ENCODE assay signal across 1 cellular context in genomic region chr7:66281678-66282593, GRCh38.
TF ChIP-seq lines count a peak whose summit lies in the region.

No MANE protein-coding gene starts in this region.

TF ChIP-seq in K562, 482 proteins besides CTCF, POLR2A, EP300 and RAD21 (continued from another document and continues in another):
- TF ChIP-seq E2F3 (CRISPR knock-in tag; IDR thresholded peaks at IDR 0.05): no peak
- no peak for TF ChIP-seq ZNF436 (CRISPR knock-in tag; IDR thresholded peaks at IDR 0.05)
- peak; percentile 33; the same call in 1 of the 2 replicates for TF ChIP-seq ZNF79 (CRISPR knock-in tag; IDR thresholded peaks at IDR 0.05; ENCODE audit: low read depth)
- no peak for TF ChIP-seq POLR2B (IDR thresholded peaks at IDR 0.05; ENCODE audit: low read depth, partially characterized antibody)
- TF ChIP-seq, protein P1, sequence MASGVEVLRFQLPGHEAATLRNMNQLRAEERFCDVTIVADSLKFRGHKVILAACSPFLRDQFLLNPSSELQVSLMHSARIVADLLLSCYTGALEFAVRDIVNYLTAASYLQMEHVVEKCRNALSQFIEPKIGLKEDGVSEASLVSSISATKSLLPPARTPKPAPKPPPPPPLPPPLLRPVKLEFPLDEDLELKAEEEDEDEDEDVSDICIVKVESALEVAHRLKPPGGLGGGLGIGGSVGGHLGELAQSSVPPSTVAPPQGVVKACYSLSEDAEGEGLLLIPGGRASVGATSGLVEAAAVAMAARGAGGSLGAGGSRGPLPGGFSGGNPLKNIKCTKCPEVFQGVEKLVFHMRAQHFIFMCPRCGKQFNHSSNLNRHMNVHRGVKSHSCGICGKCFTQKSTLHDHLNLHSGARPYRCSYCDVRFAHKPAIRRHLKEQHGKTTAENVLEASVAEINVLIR (CRISPR knock-in tag; IDR thresholded peaks at IDR 0.05): no peak
- TF ChIP-seq BACH1 (tag; IDR thresholded peaks at IDR 0.05): peak; percentile 96
- TF ChIP-seq, protein P2, sequence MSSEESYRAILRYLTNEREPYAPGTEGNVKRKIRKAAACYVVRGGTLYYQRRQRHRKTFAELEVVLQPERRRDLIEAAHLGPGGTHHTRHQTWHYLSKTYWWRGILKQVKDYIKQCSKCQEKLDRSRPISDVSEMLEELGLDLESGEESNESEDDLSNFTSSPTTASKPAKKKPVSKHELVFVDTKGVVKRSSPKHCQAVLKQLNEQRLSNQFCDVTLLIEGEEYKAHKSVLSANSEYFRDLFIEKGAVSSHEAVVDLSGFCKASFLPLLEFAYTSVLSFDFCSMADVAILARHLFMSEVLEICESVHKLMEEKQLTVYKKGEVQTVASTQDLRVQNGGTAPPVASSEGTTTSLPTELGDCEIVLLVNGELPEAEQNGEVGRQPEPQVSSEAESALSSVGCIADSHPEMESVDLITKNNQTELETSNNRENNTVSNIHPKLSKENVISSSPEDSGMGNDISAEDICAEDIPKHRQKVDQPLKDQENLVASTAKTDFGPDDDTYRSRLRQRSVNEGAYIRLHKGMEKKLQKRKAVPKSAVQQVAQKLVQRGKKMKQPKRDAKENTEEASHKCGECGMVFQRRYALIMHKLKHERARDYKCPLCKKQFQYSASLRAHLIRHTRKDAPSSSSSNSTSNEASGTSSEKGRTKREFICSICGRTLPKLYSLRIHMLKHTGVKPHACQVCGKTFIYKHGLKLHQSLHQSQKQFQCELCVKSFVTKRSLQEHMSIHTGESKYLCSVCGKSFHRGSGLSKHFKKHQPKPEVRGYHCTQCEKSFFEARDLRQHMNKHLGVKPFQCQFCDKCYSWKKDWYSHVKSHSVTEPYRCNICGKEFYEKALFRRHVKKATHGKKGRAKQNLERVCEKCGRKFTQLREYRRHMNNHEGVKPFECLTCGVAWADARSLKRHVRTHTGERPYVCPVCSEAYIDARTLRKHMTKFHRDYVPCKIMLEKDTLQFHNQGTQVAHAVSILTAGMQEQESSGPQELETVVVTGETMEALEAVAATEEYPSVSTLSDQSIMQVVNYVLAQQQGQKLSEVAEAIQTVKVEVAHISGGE (CRISPR knock-in tag; IDR thresholded peaks at IDR 0.05): no peak
- TF ChIP-seq SOX6 (IDR thresholded peaks at IDR 0.05): no peak
- TF ChIP-seq, protein P3, sequence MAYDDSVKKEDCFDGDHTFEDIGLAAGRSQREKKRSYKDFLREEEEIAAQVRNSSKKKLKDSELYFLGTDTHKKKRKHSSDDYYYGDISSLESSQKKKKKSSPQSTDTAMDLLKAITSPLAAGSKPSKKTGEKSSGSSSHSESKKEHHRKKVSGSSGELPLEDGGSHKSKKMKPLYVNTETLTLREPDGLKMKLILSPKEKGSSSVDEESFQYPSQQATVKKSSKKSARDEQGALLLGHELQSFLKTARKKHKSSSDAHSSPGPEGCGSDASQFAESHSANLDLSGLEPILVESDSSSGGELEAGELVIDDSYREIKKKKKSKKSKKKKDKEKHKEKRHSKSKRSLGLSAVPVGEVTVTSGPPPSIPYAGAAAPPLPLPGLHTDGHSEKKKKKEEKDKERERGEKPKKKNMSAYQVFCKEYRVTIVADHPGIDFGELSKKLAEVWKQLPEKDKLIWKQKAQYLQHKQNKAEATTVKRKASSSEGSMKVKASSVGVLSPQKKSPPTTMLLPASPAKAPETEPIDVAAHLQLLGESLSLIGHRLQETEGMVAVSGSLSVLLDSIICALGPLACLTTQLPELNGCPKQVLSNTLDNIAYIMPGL (CRISPR knock-in tag; IDR thresholded peaks at IDR 0.05): no peak
- no peak; the same call in 1 of the 2 replicates for TF ChIP-seq ZNF589 (CRISPR knock-in tag; IDR thresholded peaks at IDR 0.05; ENCODE audit: low read depth)
- TF ChIP-seq XRCC4 (IDR thresholded peaks at IDR 0.05; ENCODE audit: extremely low read depth, insufficient read depth, insufficient read length): no peak
- TF ChIP-seq NR2C2 (CRISPR knock-in tag; IDR thresholded peaks at IDR 0.05): no peak
- TF ChIP-seq NR2C2 (tag; IDR thresholded peaks at IDR 0.05): no peak; the same call in 1 of the 2 replicates
- no peak for TF ChIP-seq ZBTB49 (CRISPR knock-in tag; IDR thresholded peaks at IDR 0.05; ENCODE audit: borderline replicate concordance)
- TF ChIP-seq SNRNP70 (optimal IDR thresholded peaks at IDR 0.05; ENCODE audit: low read depth, low read length): no peak
- TF ChIP-seq SMAD3 (CRISPR knock-in tag; conservative IDR thresholded peaks at IDR 0.05): no peak
- no peak for TF ChIP-seq WHSC1 (IDR thresholded peaks at IDR 0.05; ENCODE audit: low read length)
- TF ChIP-seq ZNF75A (CRISPR knock-in tag; IDR thresholded peaks at IDR 0.05): no peak
- TF ChIP-seq FOS (IDR thresholded peaks at IDR 0.05; ENCODE audit: extremely low read depth, insufficient read length): no peak
- no peak for TF ChIP-seq PML (IDR thresholded peaks at IDR 0.05; ENCODE audit: low read length)
- TF ChIP-seq, protein P4, sequence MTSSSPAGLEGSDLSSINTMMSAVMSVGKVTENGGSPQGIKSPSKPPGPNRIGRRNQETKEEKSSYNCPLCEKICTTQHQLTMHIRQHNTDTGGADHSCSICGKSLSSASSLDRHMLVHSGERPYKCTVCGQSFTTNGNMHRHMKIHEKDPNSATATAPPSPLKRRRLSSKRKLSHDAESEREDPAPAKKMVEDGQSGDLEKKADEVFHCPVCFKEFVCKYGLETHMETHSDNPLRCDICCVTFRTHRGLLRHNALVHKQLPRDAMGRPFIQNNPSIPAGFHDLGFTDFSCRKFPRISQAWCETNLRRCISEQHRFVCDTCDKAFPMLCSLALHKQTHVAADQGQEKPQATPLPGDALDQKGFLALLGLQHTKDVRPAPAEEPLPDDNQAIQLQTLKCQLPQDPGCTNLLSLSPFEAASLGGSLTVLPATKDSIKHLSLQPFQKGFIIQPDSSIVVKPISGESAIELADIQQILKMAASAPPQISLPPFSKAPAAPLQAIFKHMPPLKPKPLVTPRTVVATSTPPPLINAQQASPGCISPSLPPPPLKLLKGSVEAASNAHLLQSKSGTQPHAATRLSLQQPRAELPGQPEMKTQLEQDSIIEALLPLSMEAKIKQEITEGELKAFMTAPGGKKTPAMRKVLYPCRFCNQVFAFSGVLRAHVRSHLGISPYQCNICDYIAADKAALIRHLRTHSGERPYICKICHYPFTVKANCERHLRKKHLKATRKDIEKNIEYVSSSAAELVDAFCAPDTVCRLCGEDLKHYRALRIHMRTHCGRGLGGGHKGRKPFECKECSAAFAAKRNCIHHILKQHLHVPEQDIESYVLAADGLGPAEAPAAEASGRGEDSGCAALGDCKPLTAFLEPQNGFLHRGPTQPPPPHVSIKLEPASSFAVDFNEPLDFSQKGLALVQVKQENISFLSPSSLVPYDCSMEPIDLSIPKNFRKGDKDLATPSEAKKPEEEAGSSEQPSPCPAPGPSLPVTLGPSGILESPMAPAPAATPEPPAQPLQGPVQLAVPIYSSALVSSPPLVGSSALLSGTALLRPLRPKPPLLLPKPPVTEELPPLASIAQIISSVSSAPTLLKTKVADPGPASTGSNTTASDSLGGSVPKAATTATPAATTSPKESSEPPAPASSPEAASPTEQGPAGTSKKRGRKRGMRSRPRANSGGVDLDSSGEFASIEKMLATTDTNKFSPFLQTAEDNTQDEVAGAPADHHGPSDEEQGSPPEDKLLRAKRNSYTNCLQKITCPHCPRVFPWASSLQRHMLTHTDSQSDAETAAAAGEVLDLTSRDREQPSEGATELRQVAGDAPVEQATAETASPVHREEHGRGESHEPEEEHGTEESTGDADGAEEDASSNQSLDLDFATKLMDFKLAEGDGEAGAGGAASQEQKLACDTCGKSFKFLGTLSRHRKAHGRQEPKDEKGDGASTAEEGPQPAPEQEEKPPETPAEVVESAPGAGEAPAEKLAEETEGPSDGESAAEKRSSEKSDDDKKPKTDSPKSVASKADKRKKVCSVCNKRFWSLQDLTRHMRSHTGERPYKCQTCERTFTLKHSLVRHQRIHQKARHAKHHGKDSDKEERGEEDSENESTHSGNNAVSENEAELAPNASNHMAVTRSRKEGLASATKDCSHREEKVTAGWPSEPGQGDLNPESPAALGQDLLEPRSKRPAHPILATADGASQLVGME (CRISPR knock-in tag; IDR thresholded peaks at IDR 0.05): no peak
- no peak for TF ChIP-seq ZNF253 (CRISPR knock-in tag; conservative IDR thresholded peaks at IDR 0.05)
- TF ChIP-seq COPS2 (conservative IDR thresholded peaks at IDR 0.05): no peak
- no peak for TF ChIP-seq ZNF224 (CRISPR knock-in tag; IDR thresholded peaks at IDR 0.05)
- TF ChIP-seq GTF3C2 (IDR thresholded peaks at IDR 0.05; ENCODE audit: borderline replicate concordance, extremely low read depth, insufficient read length): no peak
- TF ChIP-seq, protein P5, sequence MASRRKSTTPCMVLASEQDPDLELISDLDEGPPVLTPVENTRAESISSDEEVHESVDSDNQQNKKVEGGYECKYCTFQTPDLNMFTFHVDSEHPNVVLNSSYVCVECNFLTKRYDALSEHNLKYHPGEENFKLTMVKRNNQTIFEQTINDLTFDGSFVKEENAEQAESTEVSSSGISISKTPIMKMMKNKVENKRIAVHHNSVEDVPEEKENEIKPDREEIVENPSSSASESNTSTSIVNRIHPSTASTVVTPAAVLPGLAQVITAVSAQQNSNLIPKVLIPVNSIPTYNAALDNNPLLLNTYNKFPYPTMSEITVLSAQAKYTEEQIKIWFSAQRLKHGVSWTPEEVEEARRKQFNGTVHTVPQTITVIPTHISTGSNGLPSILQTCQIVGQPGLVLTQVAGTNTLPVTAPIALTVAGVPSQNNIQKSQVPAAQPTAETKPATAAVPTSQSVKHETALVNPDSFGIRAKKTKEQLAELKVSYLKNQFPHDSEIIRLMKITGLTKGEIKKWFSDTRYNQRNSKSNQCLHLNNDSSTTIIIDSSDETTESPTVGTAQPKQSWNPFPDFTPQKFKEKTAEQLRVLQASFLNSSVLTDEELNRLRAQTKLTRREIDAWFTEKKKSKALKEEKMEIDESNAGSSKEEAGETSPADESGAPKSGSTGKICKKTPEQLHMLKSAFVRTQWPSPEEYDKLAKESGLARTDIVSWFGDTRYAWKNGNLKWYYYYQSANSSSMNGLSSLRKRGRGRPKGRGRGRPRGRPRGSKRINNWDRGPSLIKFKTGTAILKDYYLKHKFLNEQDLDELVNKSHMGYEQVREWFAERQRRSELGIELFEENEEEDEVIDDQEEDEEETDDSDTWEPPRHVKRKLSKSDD (conservative IDR thresholded peaks at IDR 0.05; ENCODE audit: low read length): no peak
- peak; percentile 71 for TF ChIP-seq SMARCE1 (IDR thresholded peaks at IDR 0.05)
- no peak for TF ChIP-seq BRD9 (IDR thresholded peaks at IDR 0.05; ENCODE audit: low read depth, partially characterized antibody)
- TF ChIP-seq, protein P6, sequence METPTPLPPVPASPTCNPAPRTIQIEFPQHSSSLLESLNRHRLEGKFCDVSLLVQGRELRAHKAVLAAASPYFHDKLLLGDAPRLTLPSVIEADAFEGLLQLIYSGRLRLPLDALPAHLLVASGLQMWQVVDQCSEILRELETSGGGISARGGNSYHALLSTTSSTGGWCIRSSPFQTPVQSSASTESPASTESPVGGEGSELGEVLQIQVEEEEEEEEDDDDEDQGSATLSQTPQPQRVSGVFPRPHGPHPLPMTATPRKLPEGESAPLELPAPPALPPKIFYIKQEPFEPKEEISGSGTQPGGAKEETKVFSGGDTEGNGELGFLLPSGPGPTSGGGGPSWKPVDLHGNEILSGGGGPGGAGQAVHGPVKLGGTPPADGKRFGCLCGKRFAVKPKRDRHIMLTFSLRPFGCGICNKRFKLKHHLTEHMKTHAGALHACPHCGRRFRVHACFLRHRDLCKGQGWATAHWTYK (CRISPR knock-in tag; IDR thresholded peaks at IDR 0.05): 0 out of 2 replicates have a peak, but pooled peaks have one; percentile 52
- TF ChIP-seq POLR2H (tag; IDR thresholded peaks at IDR 0.05; ENCODE audit: low read depth): peak; percentile 39; the same call in 1 of the 2 replicates
- no peak for TF ChIP-seq MTF1 (CRISPR knock-in tag; IDR thresholded peaks at IDR 0.05; ENCODE audit: borderline replicate concordance)
- TF ChIP-seq ZNF57 (CRISPR knock-in tag; IDR thresholded peaks at IDR 0.05): no peak
- no peak for TF ChIP-seq KAT2B (IDR thresholded peaks at IDR 0.05; ENCODE audit: low read depth, low read length)
- TF ChIP-seq TFE3 (CRISPR knock-in tag; IDR thresholded peaks at IDR 0.05): no peak
- no peak for TF ChIP-seq SRSF7 (optimal IDR thresholded peaks at IDR 0.05; ENCODE audit: low read depth, low read length)
- TF ChIP-seq MCM7 (IDR thresholded peaks at IDR 0.05): no peak
